ENCODE assay signal across 8 cellular contexts in genomic region chr2:201072201-201072530, GRCh38. TPM values are rescaled to one million over a fixed set of nuclear protein-coding genes. Genes with fewer than 3 reads are reported as not detected.
DNase-seq lines count a peak whose midpoint lies in the region; ATAC-seq, FAIRE-seq and TF ChIP-seq lines count a peak whose summit lies in the region.

No MANE protein-coding gene starts in this region.

- H4K20me1 ChIP-seq in endothelial cell of umbilical vein (replicated peaks; ENCODE audit: control insufficient read depth, extremely low read depth, insufficient read depth, low read length) = peaks cover 3% of the 10 kb centered on the region

- peak overlapping the region; percentile 94 for H3K27ac ChIP-seq in endothelial cell of umbilical vein (ENCODE audit: insufficient read depth, low read depth, low read length)
- no peak overlapping the region for H3K27ac ChIP-seq in trophoblast cell (ENCODE audit: low read depth, low read length)

- TSS peak; percentile 72 for BruUV-seq in endothelial cell of umbilical vein (replicated peaks; lab: Mats Ljungman, UMichigan)

- H4K91ac ChIP-seq in trophoblast cell (ENCODE audit: low read depth, low read length) = no peak overlapping the region

- peak overlapping the region; percentile 24 for H3K4ac ChIP-seq in trophoblast cell (ENCODE audit: low read depth, low read length)

- no peak for TF ChIP-seq CTCF in endothelial cell of umbilical vein (IDR thresholded peaks at IDR 0.05; ENCODE audit: extremely low read depth in 1 of 2, insufficient read depth in 1 of 2, low read depth in 1 of 2, low read length in 2 of 2)

- H2BK5ac ChIP-seq in trophoblast cell (ENCODE audit: low read depth, low read length, poor library complexity) = no peak overlapping the region

- dilution Hi-C loops in endothelial cell of umbilical vein (cut with MboI; ENCODE audit: extremely low pct_ligation_motif_present, low sequenced_read_pairs) = no loop called here

- no peaks in the 10 kb centered on the region for H3K36me3 ChIP-seq in endothelial cell of umbilical vein (ENCODE audit: control insufficient read depth in 2 of 2, extremely low read depth in 1 of 2, insufficient read depth in 2 of 2, low read length in 2 of 2)
- no peaks in the 10 kb centered on the region for H3K36me3 ChIP-seq in trophoblast cell (ENCODE audit: control insufficient read depth in 1 of 2, insufficient read depth in 2 of 2, low read length in 2 of 2)

- H3K9ac ChIP-seq in endothelial cell of umbilical vein (replicated peaks; ENCODE audit: extremely low read depth, insufficient read depth, low read length) = peak overlapping the region; percentile 95
- peak overlapping the region; percentile 94 for H3K9ac ChIP-seq in trophoblast cell (ENCODE audit: low read length)

- POLR2A ChIA-PET in endothelial cell of umbilical vein (lab: Charles Lee) = no interaction called here

- H3K4me1 ChIP-seq in endothelial cell of umbilical vein (ENCODE audit: control insufficient read depth, extremely low read depth, insufficient read depth, low read length) (peaks cover 34% of the 10 kb centered on the region), trophoblast cell (ENCODE audit: control insufficient read depth in 1 of 2, insufficient read depth in 2 of 2, low read length in 2 of 2) (peaks cover 0 to 2% of the 10 kb centered on the region in 2 experiments)

- DNase-seq in NOMO-1 treated with dmso at 0.1 percent for 144 hours (lab: John Stamatoyannopoulos, UW; ENCODE audit: unreplicated experiment) (peak; percentile 55), NOMO-1 treated with DMSO at 0.1 percent for 48 hours (lab: John Stamatoyannopoulos, UW; ENCODE audit: unreplicated experiment) (no peak), NCI-H2227 treated with DMSO at 0.1 percent for 48 hours (lab: John Stamatoyannopoulos, UW) (peak; percentile 85), endothelial cell of umbilical vein (ENCODE audit: low read depth, low spot score) (no peak), trophoblast cell (no peak), GM19239 (ENCODE audit: insufficient read length, low spot score) (no peak), NCI-H1105 treated with DMSO at 0.1 percent for 48 hours (lab: John Stamatoyannopoulos, UW) (no peak)

- H2BK120ac ChIP-seq in trophoblast cell (ENCODE audit: insufficient read depth, low read length, poor library complexity) = no peak overlapping the region

- FAIRE-seq in endothelial cell of umbilical vein (lab: Jason Lieb, UNC) = no peak
- no peak for FAIRE-seq in GM19239 (lab: Jason Lieb, UNC)

- H3K9me3 ChIP-seq in endothelial cell of umbilical vein (replicated peaks; ENCODE audit: control insufficient read depth, insufficient read depth, low read length) (no peaks in the 10 kb centered on the region), trophoblast cell (ENCODE audit: insufficient read depth, low read depth, low read length) (no peaks in the 10 kb centered on the region)

- peak overlapping the region; percentile 70 for H4K12ac ChIP-seq in trophoblast cell (ENCODE audit: low read depth, low read length)

- peaks cover 63% of the 10 kb centered on the region for H3K79me2 ChIP-seq in endothelial cell of umbilical vein (ENCODE audit: control insufficient read depth, insufficient read depth, low read length)
- H3K79me2 ChIP-seq in trophoblast cell (ENCODE audit: control insufficient read depth, insufficient read depth, low read length, poor library complexity) = peaks cover 3% of the 10 kb centered on the region

- peak overlapping the region; percentile 96 for H2AFZ ChIP-seq in endothelial cell of umbilical vein (ENCODE audit: low read depth, low read length)
- H2AFZ ChIP-seq in trophoblast cell (ENCODE audit: insufficient read depth, low read length, poor library complexity) = no peak overlapping the region

- H3K14ac ChIP-seq in trophoblast cell (ENCODE audit: low read length) = peak overlapping the region; percentile 24

- WGBS in trophoblast cell (ENCODE audit: extremely low coverage, insufficient coverage, insufficient read length) = no CpG with 5 or more reads among the region's 5 CpGs

- intact Hi-C loops in endothelial cell of umbilical vein (cut with micrococcal nuclease) = loop anchor here (5.0 kb wide), 1 partner anchor 360 kb away; no protein-coding TSS in a partner anchor

- H3K79me1 ChIP-seq in trophoblast cell (ENCODE audit: low read length) = peaks cover 5% of the 10 kb centered on the region

- CTCF ChIA-PET in endothelial cell of umbilical vein (lab: Charles Lee) = interaction anchor here (1.1 to 1.6 kb wide), 2 partner anchors 86 to 105 kb away, joined by 3 to 6 read pairs; no protein-coding TSS in a partner anchor

- no peak overlapping the region for H2AK5ac ChIP-seq in trophoblast cell (ENCODE audit: low read length)

- no peak overlapping the region for H2BK12ac ChIP-seq in trophoblast cell (ENCODE audit: low read length)

- H3K18ac ChIP-seq in trophoblast cell (ENCODE audit: low read length) = no peak overlapping the region

- H3K23ac ChIP-seq in trophoblast cell (ENCODE audit: low read length) = no peak overlapping the region

- ATAC-seq in GM21529 (IDR thresholded peaks at IDR 0.05; ENCODE audit: unreplicated experiment) = no peak

- H3K9me1 ChIP-seq in endothelial cell of umbilical vein (replicated peaks; ENCODE audit: control insufficient read depth, extremely low read depth, insufficient read depth, low read length) = no peaks in the 10 kb centered on the region

- H3K4me2 ChIP-seq in endothelial cell of umbilical vein (ENCODE audit: insufficient read depth, low read length) (peak overlapping the region; percentile 98), trophoblast cell (ENCODE audit: low read length) (peak overlapping the region; percentile 89)

- H3K4me3 ChIP-seq in endothelial cell of umbilical vein (replicated peaks in 1 of 3; ENCODE audit: insufficient read depth in 1 of 3, low read depth in 1 of 3, low read length in 3 of 3) (peak overlapping the region; percentile 94 to 99 (median 94)), trophoblast cell (ENCODE audit: low read depth, low read length) (peak overlapping the region; percentile 96)

- H4K8ac ChIP-seq in trophoblast cell (ENCODE audit: low read depth, low read length) = peak overlapping the region; percentile 62

- H3K27me3 ChIP-seq in endothelial cell of umbilical vein (ENCODE audit: control insufficient read depth in 2 of 2, insufficient read depth in 2 of 2, low read length in 2 of 2) (no peaks in the 10 kb centered on the region), trophoblast cell (ENCODE audit: insufficient read depth, low read length) (no peaks in the 10 kb centered on the region)

- no peak for TF ChIP-seq POLR2A in endothelial cell of umbilical vein (IDR thresholded peaks at IDR 0.05; ENCODE audit: low read depth, low read length)

TF ChIP-seq in endothelial cell of umbilical vein, 7 proteins besides CTCF, POLR2A, EP300 and RAD21:
- no peak for TF ChIP-seq EZH2 (IDR thresholded peaks at IDR 0.05; ENCODE audit: borderline replicate concordance, low read depth, low read length, severe bottlenecking)

RNA-seq across cellular contexts. Expression of gene NDUFB3, which starts 0.4 kb away (rescaled TPM):
- 96.7 and 101 TPM in 2 replicates for total RNA-seq in endothelial cell of umbilical vein
- polyA plus RNA-seq in endothelial cell of umbilical vein = 41.8 and 65.6 TPM in 2 replicates
- 73.5 and 94.3 TPM in 2 replicates for polyA plus RNA-seq in endothelial cell of umbilical vein (2011; cell fraction: cytosol; rRNA removed)
- 23.2 and 36.0 TPM in 2 replicates for polyA plus RNA-seq in endothelial cell of umbilical vein (2011; cell fraction: nucleus; rRNA removed)
- 106 and 132 TPM in 2 replicates for polyA plus RNA-seq in endothelial cell of umbilical vein (2012)
- 13.7 and 26.9 TPM in 2 replicates for polyA minus RNA-seq in endothelial cell of umbilical vein
- 12.1 TPM for polyA minus RNA-seq in endothelial cell of umbilical vein (2011; cell fraction: cytosol; rRNA and poly(A)+ RNA removed)
- polyA minus RNA-seq in endothelial cell of umbilical vein (2011; cell fraction: nucleus; rRNA and poly(A)+ RNA removed) = 5.7 and 5.8 TPM in 2 replicates
- 111 TPM in 2 replicates for polyA plus RNA-seq in trophoblast cell (2013)

RNA-seq across cellular contexts. Expression of gene HYCC2, which starts 0.7 kb away (rescaled TPM):
- total RNA-seq in endothelial cell of umbilical vein = 20.3 and 21.2 TPM in 2 replicates
- 2.4 and 3.0 TPM in 2 replicates for polyA plus RNA-seq in endothelial cell of umbilical vein
- 2.2 and 2.4 TPM in 2 replicates for polyA plus RNA-seq in endothelial cell of umbilical vein (2011; cell fraction: cytosol; rRNA removed)
- 12.7 and 15.7 TPM in 2 replicates for polyA plus RNA-seq in endothelial cell of umbilical vein (2011; cell fraction: nucleus; rRNA removed)
- polyA plus RNA-seq in endothelial cell of umbilical vein (2012) = 5.3 and 6.0 TPM in 2 replicates
- 16.8 and 18.2 TPM in 2 replicates for polyA minus RNA-seq in endothelial cell of umbilical vein
- 5.9 TPM for polyA minus RNA-seq in endothelial cell of umbilical vein (2011; cell fraction: cytosol; rRNA and poly(A)+ RNA removed)
- polyA minus RNA-seq in endothelial cell of umbilical vein (2011; cell fraction: nucleus; rRNA and poly(A)+ RNA removed) = 35.0 and 53.9 TPM in 2 replicates
- polyA plus RNA-seq in trophoblast cell (2013) = 6.8 and 7.1 TPM in 2 replicates

RNA-seq across cellular contexts. Expression of gene CFLAR, which starts 43.8 kb away (rescaled TPM):
- 222 and 260 TPM in 2 replicates for total RNA-seq in endothelial cell of umbilical vein
- 85.5 and 104 TPM in 2 replicates for polyA plus RNA-seq in endothelial cell of umbilical vein
- polyA plus RNA-seq in endothelial cell of umbilical vein (2011; cell fraction: cytosol; rRNA removed) = 88.8 and 91.9 TPM in 2 replicates
- 323 and 358 TPM in 2 replicates for polyA plus RNA-seq in endothelial cell of umbilical vein (2011; cell fraction: nucleus; rRNA removed)
- 177 and 182 TPM in 2 replicates for polyA plus RNA-seq in endothelial cell of umbilical vein (2012)
- 353 and 362 TPM in 2 replicates for polyA minus RNA-seq in endothelial cell of umbilical vein
- polyA minus RNA-seq in endothelial cell of umbilical vein (2011; cell fraction: cytosol; rRNA and poly(A)+ RNA removed) = 5.4 TPM
- 427 and 521 TPM in 2 replicates for polyA minus RNA-seq in endothelial cell of umbilical vein (2011; cell fraction: nucleus; rRNA and poly(A)+ RNA removed)
- 14.5 TPM in 2 replicates for polyA plus RNA-seq in trophoblast cell (2013)

Comparison
In these comparisons a context has a peak if more than half of its experiments do, and no peak if none do; other contexts are left out.
1. DNase-seq: peak in NOMO-1 treated with dmso at 0.1 percent for 144 hours (single experiment) and NCI-H2227 treated with DMSO at 0.1 percent for 48 hours (single experiment); none in NOMO-1 treated with DMSO at 0.1 percent for 48 hours (single experiment), endothelial cell of umbilical vein (single experiment), trophoblast cell (0 of 2), GM19239 (single experiment) and NCI-H1105 treated with DMSO at 0.1 percent for 48 hours (single experiment).